In the genomic region with DNA sequence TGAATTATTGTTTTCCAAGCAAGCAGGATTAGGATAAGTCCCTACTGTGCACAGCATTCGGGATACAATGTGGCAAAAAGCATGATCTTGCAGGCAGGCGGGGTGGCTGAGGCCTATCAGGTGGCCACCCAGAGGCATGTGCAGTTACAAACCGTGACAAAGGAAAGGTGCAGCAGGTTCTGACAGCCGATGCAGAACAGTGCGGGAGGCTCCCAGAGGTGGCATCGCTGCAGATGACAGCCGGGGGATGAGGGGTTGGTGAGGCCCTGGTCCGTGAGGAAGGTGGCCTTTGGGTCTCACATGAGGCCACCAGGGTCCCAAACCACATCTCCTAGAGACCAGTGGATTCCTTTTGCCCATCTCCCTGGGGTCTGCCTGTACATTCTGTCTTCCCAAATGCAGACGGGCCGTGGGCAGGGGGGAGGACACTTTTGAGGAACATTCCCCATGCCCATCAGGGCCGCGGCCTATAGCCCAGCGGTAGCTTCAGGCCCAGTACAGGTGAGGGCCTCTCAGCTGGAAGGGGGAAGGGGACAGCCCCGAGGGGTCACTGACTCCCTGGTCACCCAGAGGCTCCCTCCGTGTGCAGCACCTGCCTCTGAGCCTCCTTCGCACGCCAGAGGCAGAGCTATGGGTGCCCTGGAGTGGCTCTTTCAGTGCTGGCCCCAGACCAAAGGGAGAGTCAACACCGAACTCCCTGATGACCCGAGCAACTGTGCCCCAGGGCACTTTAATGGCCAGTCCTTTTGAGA, we compare ENCODE assay signal across 12 cellular contexts.
"Had no signal": no experiment of that assay in that cellular context is flagged by ENCODE, and none has a peak within 500 bp of the region (broad histone marks: within the 10 kb centered on the region; RNA-seq: fewer than 3 reads in every experiment).

No MANE protein-coding gene starts in this region.

- H3K4me3 Mint-ChIP-seq: activated naive CD4-positive, alpha-beta T cell treated with anti-CD3 and anti-CD28 coated beads, Interleukin-2, amount 50 U/mL, for 24 hours; activated T-helper 17 cell treated with anti-CD3 and anti-CD28 coated beads, Interleukin-2, amount 50 U/mL, for 72 hours had no signal

- H3K27me3 Mint-ChIP-seq: activated naive CD4-positive, alpha-beta T cell treated with anti-CD3 and anti-CD28 coated beads, Interleukin-2, amount 50 U/mL, for 24 hours; activated T-helper 17 cell treated with anti-CD3 and anti-CD28 coated beads, Interleukin-2, amount 50 U/mL, for 72 hours; naive thymus-derived CD4-positive, alpha-beta T cell had no signal

- H3K4me3 ChIP-seq: breast epithelium, esophagus squamous epithelium, stomach, thoracic aorta had no signal

- H3K27ac Mint-ChIP-seq: activated naive CD4-positive, alpha-beta T cell treated with anti-CD3 and anti-CD28 coated beads, Interleukin-2, amount 50 U/mL, for 24 hours; activated T-helper 17 cell treated with anti-CD3 and anti-CD28 coated beads, Interleukin-2, amount 50 U/mL, for 72 hours had no signal

- H3K9me3 ChIP-seq: breast epithelium, esophagus squamous epithelium, stomach, thoracic aorta had no signal

- H3K27ac ChIP-seq: breast epithelium, esophagus squamous epithelium, stomach, thoracic aorta had no signal

- H3K9me3 Mint-ChIP-seq: activated naive CD4-positive, alpha-beta T cell treated with anti-CD3 and anti-CD28 coated beads, Interleukin-2, amount 50 U/mL, for 24 hours; activated T-helper 17 cell treated with anti-CD3 and anti-CD28 coated beads, Interleukin-2, amount 50 U/mL, for 72 hours; naive thymus-derived CD4-positive, alpha-beta T cell had no signal

- H3K36me3 ChIP-seq: breast epithelium had no signal

- H3K4me1 ChIP-seq: breast epithelium, stomach had no signal

- H3K27me3 ChIP-seq: breast epithelium, esophagus squamous epithelium, stomach had no signal

- ATAC-seq: activated T-helper 17 cell treated with anti-CD3 and anti-CD28 coated beads, Interleukin-2, amount 50 U/mL, for 72 hours had no signal

- DNase-seq: activated CD4-positive, alpha-beta T cell treated with anti-CD3 and anti-CD28 coated beads, Interleukin-2, amount 50 U/mL, for 48 hours; activated CD4-positive, CD25-positive, alpha-beta regulatory T cell; esophagus squamous epithelium; foreskin fibroblast; mammary epithelial cell; naive thymus-derived CD4-positive, alpha-beta T cell; stimulated activated CD4-positive, alpha-beta T cell treated with anti-CD3 and anti-CD28 coated beads, Interleukin-12 subunit alpha, Interleukin-12 subunit beta, amount 100 ng/mL, for 4 hours; stomach had no signal
